Comparison of ENCODE assay signal across 8 cellular contexts in the genomic region with DNA sequence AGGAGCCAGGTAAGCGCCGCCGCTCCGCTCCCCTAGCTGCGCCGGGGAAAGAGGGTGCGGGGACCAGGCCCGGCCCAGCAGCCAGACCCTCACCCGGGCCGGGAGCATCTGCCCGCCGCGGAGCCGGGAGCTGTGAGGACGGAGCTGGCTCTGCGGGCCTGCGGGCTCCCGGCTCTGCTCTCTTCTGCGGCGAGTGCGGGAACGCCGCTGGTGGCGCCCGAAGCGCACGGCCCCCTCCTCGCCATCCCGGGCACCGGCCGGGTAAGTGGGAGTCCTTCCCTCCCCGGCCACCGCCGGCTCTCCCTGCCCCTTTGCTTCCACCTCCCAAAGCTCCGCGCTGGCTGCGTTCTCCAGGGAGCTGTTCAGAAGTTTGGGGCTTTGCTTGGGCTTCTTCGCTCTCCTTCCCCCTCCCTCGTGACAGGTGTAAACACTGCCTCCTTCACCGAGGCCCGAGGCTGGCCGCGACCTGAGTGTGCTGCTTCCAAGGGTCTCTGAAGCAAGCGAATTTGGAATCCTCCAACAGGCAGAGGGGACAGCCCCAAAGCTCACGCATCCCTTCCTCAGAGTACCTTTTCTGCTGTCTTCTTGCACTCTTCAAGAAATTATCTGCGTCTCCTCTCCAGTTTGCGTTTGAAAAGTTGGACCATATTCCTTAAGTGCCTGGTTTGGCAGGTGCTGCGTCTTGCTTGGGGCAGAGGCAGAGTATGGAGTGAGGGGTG. TPM values are rescaled to one million over a fixed set of nuclear protein-coding genes. Genes with fewer than 3 reads are reported as not detected.
DNase-seq lines count a peak whose midpoint lies in the region; ATAC-seq and TF ChIP-seq lines count a peak whose summit lies in the region.

No MANE protein-coding gene starts in this region.

- ATAC-seq in HG02970 (IDR thresholded peaks at IDR 0.05; ENCODE audit: low FRiP score, unreplicated experiment): peak; percentile 22
- ATAC-seq in RWPE2 (ENCODE audit: low read depth): peak; percentile 22
- ATAC-seq in body of pancreas: peak; percentile 26

- no peaks in the 10 kb centered on the region for H3K4me1 ChIP-seq in RWPE2 (ENCODE audit: insufficient read depth, poor library complexity, severe bottlenecking)
- peaks cover 20% of the 10 kb centered on the region for H3K4me1 ChIP-seq in body of pancreas

- DNase-seq in NCI-H510A (lab: John Stamatoyannopoulos, UW) (peak; percentile 39), NCI-H510A treated with DMSO at 0.1 percent for 48 hours (lab: John Stamatoyannopoulos, UW) (no peak), RWPE2 (ENCODE audit: low spot score) (no peak), body of pancreas (peak; percentile 30 to 46 (median 42)), islet precursor cell (peak; percentile 75), NCI-H187 (lab: John Stamatoyannopoulos, UW) (no peak)
- peak; percentile 11 to 20 for DNase-seq in stimulated activated CD4-positive, alpha-beta T cell treated with anti-CD3 and anti-CD28 coated beads, Interleukin-15, amount 100 ng/mL, for 48 hours (ENCODE audit: low read depth in 2 of 2)

- 0 to 1% methylated on average over 25 to 48 of the region's 48 CpGs for WGBS in body of pancreas, 2 donors

- TF ChIP-seq CTCF in RWPE2 (IDR thresholded peaks at IDR 0.05; ENCODE audit: poor library complexity, severe bottlenecking) (peak; percentile 4), body of pancreas (IDR thresholded peaks at IDR 0.05) (no peak)

- H3K27ac ChIP-seq in RWPE2 (ENCODE audit: poor library complexity, severe bottlenecking) (peak overlapping the region; percentile 59), body of pancreas (peak overlapping the region; percentile 95 to 96 (median 95))

- H3K27me3 ChIP-seq in RWPE2 (ENCODE audit: insufficient read depth, poor library complexity, severe bottlenecking) (no peaks in the 10 kb centered on the region), body of pancreas (no peaks in the 10 kb centered on the region)

- H3K36me3 ChIP-seq in RWPE2 (ENCODE audit: low read depth): no peaks in the 10 kb centered on the region
- no peaks in the 10 kb centered on the region for H3K36me3 ChIP-seq in body of pancreas (replicated peaks in 1 of 2; ENCODE audit: insufficient read depth in 1 of 2, low read depth in 2 of 2)

- TF ChIP-seq POLR2A in body of pancreas (IDR thresholded peaks at IDR 0.05): no peak

- H3K4me3 ChIP-seq in RWPE2 (ENCODE audit: severe bottlenecking) (peak overlapping the region; percentile 68), body of pancreas (peak overlapping the region; percentile 61 to 100)

- intact Hi-C loops in body of pancreas (cut with DNase I): loop anchor here (5.0 kb wide), 1 partner anchor 343 kb away; no protein-coding TSS in a partner anchor

- H3K9me3 ChIP-seq in RWPE2 (ENCODE audit: severe bottlenecking): no peaks in the 10 kb centered on the region
- H3K9me3 ChIP-seq in body of pancreas: no peaks in the 10 kb centered on the region

RNA-seq across cellular contexts. Expression of a gene that starts 0.6 kb away (rescaled TPM):
- total RNA-seq in body of pancreas: 10 to 100 TPM; 32.0 to 52.9 TPM

Comparison
In these comparisons a context has a peak if more than half of its experiments do, and no peak if none do; other contexts are left out.
1. DNase-seq: peak in NCI-H510A (single experiment), body of pancreas (4 of 4), islet precursor cell (single experiment) and stimulated activated CD4-positive, alpha-beta T cell treated with anti-CD3 and anti-CD28 coated beads, Interleukin-15, amount 100 ng/mL, for 48 hours (2 of 2); none in NCI-H510A treated with DMSO at 0.1 percent for 48 hours (single experiment), RWPE2 (single experiment) and NCI-H187 (0 of 2).
2. Peak in every context shown above with its lines, with median percentiles within 50 percentile points of each other: ATAC-seq.